ENCODE assay signal across 17 cellular contexts in genomic region chr14:55347040-55347439, GRCh38.
A peak's percentile ranks its signal among the peaks of the same experiment; 100 is the strongest.
DNase-seq lines count a peak whose midpoint lies in the region; ATAC-seq and TF ChIP-seq lines count a peak whose summit lies in the region.
"Had no signal": no experiment of that assay in that cellular context is flagged by ENCODE, and none has a peak within 500 bp of the region (broad histone marks: within the 10 kb centered on the region; RNA-seq: fewer than 3 reads in every experiment).

No MANE protein-coding gene starts in this region.

- H3F3A ChIP-seq in GM23248 (ENCODE audit: insufficient read depth) = no peaks in the 10 kb centered on the region; the same call in none of the 2 replicates

- in situ Hi-C loops in transverse colon (cut with MboI; ENCODE audit: low pct_ligation_motif_present in 1 of 4, low pct_unique_long_range_greater_than_20kb in 1 of 4, low sequenced_read_pairs in 3 of 4) = no loop called here
- in situ Hi-C loops in GM23248 (cut with MboI) = no loop called here

- H3K27me3 ChIP-seq in transverse colon = no peaks in the 10 kb centered on the region
- no peaks in the 10 kb centered on the region for H3K27me3 ChIP-seq in GM23248 (replicated peaks; ENCODE audit: insufficient read depth)

- H3K4me1 ChIP-seq in mucosa of descending colon (ENCODE audit: low read depth) (peaks cover 57% of the 10 kb centered on the region), transverse colon (peaks cover 33 to 83% (median 57%) of the 10 kb centered on the region in 4 donors), GM23248 (ENCODE audit: insufficient read depth) (peaks cover 2% of the 10 kb centered on the region; the same call in 1 of the 2 replicates)

- peaks cover 74% of the 10 kb centered on the region for H3K79me2 ChIP-seq in GM23248 (ENCODE audit: insufficient read depth)

- TF ChIP-seq POLR2A in transverse colon (IDR thresholded peaks at IDR 0.05) = no peak

- TF ChIP-seq CTCF in mucosa of descending colon (IDR thresholded peaks at IDR 0.05) (no peak), transverse colon (IDR thresholded peaks at IDR 0.05) (no peak)

- H2AFZ ChIP-seq in GM23248 = no peak overlapping the region
- H2AFZ ChIP-seq: PC-9 had no signal

- H3K9me3 ChIP-seq in mucosa of descending colon (no peaks in the 10 kb centered on the region), transverse colon (no peaks in the 10 kb centered on the region), GM23248 (ENCODE audit: low read depth) (no peaks in the 10 kb centered on the region)
- H3K9me3 ChIP-seq: HAP-1 had no signal

- H3K27ac ChIP-seq in caudate nucleus (ENCODE audit: low read depth, low read length) (peak overlapping the region; percentile 77), transverse colon (peak overlapping the region; percentile 64 to 83 (median 76)), GM23248 (no peak overlapping the region)
- H3K27ac ChIP-seq: HL-60, KMS-11, PC-9 had no signal

- H3K36me3 ChIP-seq in mucosa of descending colon (ENCODE audit: low read depth) (no peaks in the 10 kb centered on the region), transverse colon (peaks cover 0 to 18% (median 8%) of the 10 kb centered on the region in 4 donors), GM23248 (ENCODE audit: low read depth) (no peaks in the 10 kb centered on the region)

- no peak overlapping the region for H3K4me2 ChIP-seq in GM23248 (ENCODE audit: unreplicated experiment)
- H3K4me2 ChIP-seq: KMS-11, PC-9 had no signal

- no peaks in the 10 kb centered on the region for H3K9me2 ChIP-seq in GM23248 (ENCODE audit: insufficient read depth)

- no peak overlapping the region for H3K9ac ChIP-seq in GM23248
- H3K9ac ChIP-seq: KMS-11 had no signal

- ATAC-seq in mucosa of descending colon (peak; percentile 51), GM19452 (IDR thresholded peaks at IDR 0.05; ENCODE audit: unreplicated experiment) (no peak)

- peaks cover 7% of the 10 kb centered on the region for H4K20me1 ChIP-seq in GM23248 (ENCODE audit: insufficient read depth)

- H3K4me3 ChIP-seq in mucosa of descending colon (no peak overlapping the region), transverse colon (no peak overlapping the region), GM23248 (no peak overlapping the region)
- H3K4me3 ChIP-seq: HAP-1, PC-9 had no signal

- peak; percentile 13 for DNase-seq in NCI-H82 (lab: John Stamatoyannopoulos, UW)
- DNase-seq in NCI-H82 treated with DMSO at 0.1 percent for 48 hours (lab: John Stamatoyannopoulos, UW; ENCODE audit: unreplicated experiment) = no peak
- DNase-seq in caudate nucleus (lab: John Stamatoyannopoulos, UW) = peak in 33 of 61 donors; percentile 4 to 88 (median 35)
- no peak for DNase-seq in mucosa of descending colon
- DNase-seq in transverse colon = peak; percentile 30
- DNase-seq in LoVo (ENCODE audit: low spot score) = no peak
- DNase-seq in GM23248 = no peak
- DNase-seq: Calu3; CD4-positive, alpha-beta T cell; DMS79 treated with DMSO at 0.1 percent for 48 hours; NCI-H1417 treated with DMSO at 0.1 percent for 48 hours; NCI-H187 treated with DMSO at 0.1 percent for 48 hours; PC-9 had no signal

- intact Hi-C loops in mucosa of descending colon (cut with DNase I, micrococcal nuclease) = no loop called here
- intact Hi-C loops in transverse colon (cut with DNase I; ENCODE audit: low total_unique reads) = no loop called here

- WGBS in transverse colon (ENCODE audit: low coverage in 1 of 2), 2 donors = 56 to 67% methylated on average over 1 of the region's 1 CpG
- 91 to 100% methylated on average over 1 of the region's 1 CpG for WGBS in GM23248 (ENCODE audit: low coverage in 1 of 2, low lambda C conversion rate in 2 of 2, missing lambda C conversion rate in 2 of 2), 2 experiments

- TF ChIP-seq EP300 in transverse colon (IDR thresholded peaks at IDR 0.05; ENCODE audit: low read depth) = no peak

Comparison
In these comparisons a context has a peak if more than half of its experiments do, and no peak if none do; other contexts are left out.
1. DNase-seq: peak in NCI-H82 (single experiment), caudate nucleus (33 of 61) and transverse colon (single experiment); none in NCI-H82 treated with DMSO at 0.1 percent for 48 hours (single experiment), mucosa of descending colon (0 of 3), LoVo (single experiment) and GM23248 (single experiment).